1 cellular context compared by ENCODE assay signal in the genomic region with DNA sequence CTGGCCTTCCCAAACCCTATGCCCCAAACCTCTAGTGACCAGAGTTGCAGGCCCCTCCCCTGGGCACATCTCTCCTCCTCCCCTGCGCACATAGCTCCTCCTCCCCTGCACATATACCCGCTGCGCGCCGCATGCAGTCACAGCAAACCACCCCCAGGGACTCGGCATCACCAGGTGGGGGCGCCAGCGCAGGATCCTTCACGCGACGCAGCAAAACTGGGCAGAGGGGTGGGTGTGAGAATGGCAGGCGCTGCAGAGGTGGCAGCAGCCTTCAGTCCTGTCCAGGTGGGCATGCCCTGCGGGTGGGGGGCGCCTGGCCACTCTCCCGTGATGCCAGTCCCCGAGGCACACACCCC.
TF ChIP-seq lines count a peak whose summit lies in the region.

No MANE protein-coding gene starts in this region.

TF ChIP-seq in GM12878, 131 proteins besides CTCF, POLR2A, EP300 and RAD21 (continues in another document):
- TF ChIP-seq CREB1 (IDR thresholded peaks at IDR 0.05; ENCODE audit: low read depth): peak; percentile 48; the same call in 1 of the 2 replicates
- TF ChIP-seq SMARCA5 (IDR thresholded peaks at IDR 0.05): peak; percentile 68; the same call in 1 of the 2 replicates
- peak; percentile 43; the same call in 1 of the 2 replicates for TF ChIP-seq MXI1 (IDR thresholded peaks at IDR 0.05; ENCODE audit: low read depth, low read length)
- TF ChIP-seq ZNF217 (IDR thresholded peaks at IDR 0.05): no peak
- TF ChIP-seq ZNF384 (IDR thresholded peaks at IDR 0.05; ENCODE audit: borderline replicate concordance, low read depth, low read length): no peak
- TF ChIP-seq HDAC6 (IDR thresholded peaks at IDR 0.05; ENCODE audit: unreplicated experiment): no peak
- peak; percentile 61; the same call in 1 of the 2 replicates for TF ChIP-seq MAX (IDR thresholded peaks at IDR 0.05; ENCODE audit: low read depth, low read length)
- TF ChIP-seq SMC3 (IDR thresholded peaks at IDR 0.05; ENCODE audit: borderline replicate concordance, low read length): peak; percentile 31; the same call in 1 of the 2 replicates
- TF ChIP-seq NRF1 (conservative IDR thresholded peaks at IDR 0.05; ENCODE audit: low read depth, low read length): peak; percentile 54
- TF ChIP-seq PBX3 (IDR thresholded peaks at IDR 0.05; ENCODE audit: insufficient replicate concordance, low read depth, low read length): no peak
- peak; percentile 24 for TF ChIP-seq GATAD2B (conservative IDR thresholded peaks at IDR 0.05; ENCODE audit: low read depth)
- no peak for TF ChIP-seq BRCA1 (IDR thresholded peaks at IDR 0.05; ENCODE audit: low read depth, low read length)
- peak; percentile 59; the same call in 1 of the 2 replicates for TF ChIP-seq YY1 (IDR thresholded peaks at IDR 0.05; ENCODE audit: low read depth, low read length)
- no peak for TF ChIP-seq RFX5 (IDR thresholded peaks at IDR 0.05; ENCODE audit: low read depth, low read length)
- TF ChIP-seq, protein P1, sequence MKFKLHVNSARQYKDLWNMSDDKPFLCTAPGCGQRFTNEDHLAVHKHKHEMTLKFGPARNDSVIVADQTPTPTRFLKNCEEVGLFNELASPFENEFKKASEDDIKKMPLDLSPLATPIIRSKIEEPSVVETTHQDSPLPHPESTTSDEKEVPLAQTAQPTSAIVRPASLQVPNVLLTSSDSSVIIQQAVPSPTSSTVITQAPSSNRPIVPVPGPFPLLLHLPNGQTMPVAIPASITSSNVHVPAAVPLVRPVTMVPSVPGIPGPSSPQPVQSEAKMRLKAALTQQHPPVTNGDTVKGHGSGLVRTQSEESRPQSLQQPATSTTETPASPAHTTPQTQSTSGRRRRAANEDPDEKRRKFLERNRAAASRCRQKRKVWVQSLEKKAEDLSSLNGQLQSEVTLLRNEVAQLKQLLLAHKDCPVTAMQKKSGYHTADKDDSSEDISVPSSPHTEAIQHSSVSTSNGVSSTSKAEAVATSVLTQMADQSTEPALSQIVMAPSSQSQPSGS (IDR thresholded peaks at IDR 0.05; ENCODE audit: low read length): no peak
- TF ChIP-seq HDAC2 (IDR thresholded peaks at IDR 0.05): no peak
- TF ChIP-seq ESRRA (IDR thresholded peaks at IDR 0.05; ENCODE audit: low read length): no peak
- no peak for TF ChIP-seq CHD4 (IDR thresholded peaks at IDR 0.05)
- TF ChIP-seq EGR1 (IDR thresholded peaks at IDR 0.05; ENCODE audit: borderline replicate concordance in 1 of 2, low read depth in 2 of 2, low read length in 2 of 2): peak in 1 of 2 experiments; percentile 46; a peak in 1 of 3 replicates
- TF ChIP-seq SMAD5 (IDR thresholded peaks at IDR 0.05; ENCODE audit: low read depth): no peak
- no peak for TF ChIP-seq CBX3 (IDR thresholded peaks at IDR 0.05; ENCODE audit: borderline replicate concordance, low read depth)
- TF ChIP-seq SPI1 (IDR thresholded peaks at IDR 0.05; ENCODE audit: borderline replicate concordance, insufficient read depth, low read depth, low read length): no peak
- TF ChIP-seq NFYA (IDR thresholded peaks at IDR 0.05; ENCODE audit: borderline replicate concordance, low read depth, low read length): no peak
- TF ChIP-seq PKNOX1 (IDR thresholded peaks at IDR 0.05): 0 out of 2 replicates have a peak, but pooled peaks have one; percentile 14
- no peak for TF ChIP-seq MTA2 (IDR thresholded peaks at IDR 0.05; ENCODE audit: low read depth)
- no peak for TF ChIP-seq JUNB (IDR thresholded peaks at IDR 0.05)
- TF ChIP-seq ZSCAN29 (IDR thresholded peaks at IDR 0.05): no peak
- no peak; the same call in none of the 2 replicates for TF ChIP-seq HDGF (IDR thresholded peaks at IDR 0.05)
- 0 out of 2 replicates have a peak, but pooled peaks have one; percentile 35 for TF ChIP-seq SIN3A (IDR thresholded peaks at IDR 0.05; ENCODE audit: low read depth, low read length)
- no peak for TF ChIP-seq BACH1 (IDR thresholded peaks at IDR 0.05; ENCODE audit: borderline replicate concordance)
- TF ChIP-seq DPF2 (IDR thresholded peaks at IDR 0.05): no peak
- TF ChIP-seq MYB (IDR thresholded peaks at IDR 0.05; ENCODE audit: borderline replicate concordance, low read depth, low read length): no peak
- TF ChIP-seq RB1 (IDR thresholded peaks at IDR 0.05; ENCODE audit: borderline replicate concordance): no peak
- TF ChIP-seq ZNF687 (IDR thresholded peaks at IDR 0.05): no peak
- no peak for TF ChIP-seq ZNF274 (IDR thresholded peaks at IDR 0.05; ENCODE audit: insufficient read depth, insufficient read length)
- no peak for TF ChIP-seq HCFC1 (IDR thresholded peaks at IDR 0.05; ENCODE audit: low read length)
- no peak for TF ChIP-seq POLR2AphosphoS2 (IDR thresholded peaks at IDR 0.05; ENCODE audit: low read depth, low read length)
- TF ChIP-seq NR2C2 (IDR thresholded peaks at IDR 0.05; ENCODE audit: borderline replicate concordance, control insufficient read depth, insufficient read length, low read depth): no peak
- no peak for TF ChIP-seq SIX5 (IDR thresholded peaks at IDR 0.05; ENCODE audit: low read depth, low read length, severe bottlenecking)
- no peak for TF ChIP-seq USF2 (IDR thresholded peaks at IDR 0.05; ENCODE audit: borderline replicate concordance, low read depth, low read length)
- TF ChIP-seq TBL1XR1 (IDR thresholded peaks at IDR 0.05; ENCODE audit: low read depth, low read length): no peak
- TF ChIP-seq ZBTB11 (CRISPR knock-in tag; IDR thresholded peaks at IDR 0.05): no peak
- TF ChIP-seq CHD1 (IDR thresholded peaks at IDR 0.05; ENCODE audit: low read depth, low read length): no peak
- TF ChIP-seq YBX1 (IDR thresholded peaks at IDR 0.05): no peak
- no peak for TF ChIP-seq MLLT1 (IDR thresholded peaks at IDR 0.05)
- TF ChIP-seq STAT3 (IDR thresholded peaks at IDR 0.05; ENCODE audit: low read depth, low read length): no peak
- no peak for TF ChIP-seq MEF2B (IDR thresholded peaks at IDR 0.05; ENCODE audit: partially characterized antibody, poor library complexity, severe bottlenecking)
- TF ChIP-seq SRF (IDR thresholded peaks at IDR 0.05; ENCODE audit: low read depth in 2 of 2, low read length in 2 of 2): no peak
- peak; percentile 67; the same call in 1 of the 2 replicates for TF ChIP-seq NBN (IDR thresholded peaks at IDR 0.05)
- TF ChIP-seq GABPA (IDR thresholded peaks at IDR 0.05; ENCODE audit: low read depth): no peak
- TF ChIP-seq, protein P2, sequence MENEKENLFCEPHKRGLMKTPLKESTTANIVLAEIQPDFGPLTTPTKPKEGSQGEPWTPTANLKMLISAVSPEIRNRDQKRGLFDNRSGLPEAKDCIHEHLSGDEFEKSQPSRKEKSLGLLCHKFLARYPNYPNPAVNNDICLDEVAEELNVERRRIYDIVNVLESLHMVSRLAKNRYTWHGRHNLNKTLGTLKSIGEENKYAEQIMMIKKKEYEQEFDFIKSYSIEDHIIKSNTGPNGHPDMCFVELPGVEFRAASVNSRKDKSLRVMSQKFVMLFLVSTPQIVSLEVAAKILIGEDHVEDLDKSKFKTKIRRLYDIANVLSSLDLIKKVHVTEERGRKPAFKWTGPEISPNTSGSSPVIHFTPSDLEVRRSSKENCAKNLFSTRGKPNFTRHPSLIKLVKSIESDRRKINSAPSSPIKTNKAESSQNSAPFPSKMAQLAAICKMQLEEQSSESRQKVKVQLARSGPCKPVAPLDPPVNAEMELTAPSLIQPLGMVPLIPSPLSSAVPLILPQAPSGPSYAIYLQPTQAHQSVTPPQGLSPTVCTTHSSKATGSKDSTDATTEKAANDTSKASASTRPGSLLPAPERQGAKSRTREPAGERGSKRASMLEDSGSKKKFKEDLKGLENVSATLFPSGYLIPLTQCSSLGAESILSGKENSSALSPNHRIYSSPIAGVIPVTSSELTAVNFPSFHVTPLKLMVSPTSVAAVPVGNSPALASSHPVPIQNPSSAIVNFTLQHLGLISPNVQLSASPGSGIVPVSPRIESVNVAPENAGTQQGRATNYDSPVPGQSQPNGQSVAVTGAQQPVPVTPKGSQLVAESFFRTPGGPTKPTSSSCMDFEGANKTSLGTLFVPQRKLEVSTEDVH (IDR thresholded peaks at IDR 0.05; ENCODE audit: low read depth, partially characterized antibody): no peak
- TF ChIP-seq TAF1 (IDR thresholded peaks at IDR 0.05; ENCODE audit: borderline replicate concordance, low read depth, low read length): no peak
